ENCODE assay signal across 1 cellular context in genomic region chr20:50731930-50732690, GRCh38.
A peak's percentile ranks its signal among the peaks of the same experiment; 100 is the strongest.
TF ChIP-seq lines count a peak whose summit lies in the region.

No MANE protein-coding gene starts in this region.

TF ChIP-seq in HepG2, 621 proteins besides CTCF, POLR2A, EP300 and RAD21 (continued from another document and continues in another):
- TF ChIP-seq HIVEP1 (CRISPR knock-in tag; IDR thresholded peaks at IDR 0.05), result no peak; the same call in 1 of the 2 replicates
- no peak for TF ChIP-seq CHCHD3 (CRISPR knock-in tag; IDR thresholded peaks at IDR 0.05)
- no peak for TF ChIP-seq ZNF644 (CRISPR knock-in tag; IDR thresholded peaks at IDR 0.05; ENCODE audit: low read depth)
- TF ChIP-seq ZNF468 (CRISPR knock-in tag; IDR thresholded peaks at IDR 0.05), result no peak; the same call in 1 of the 2 replicates
- peak; percentile 8; the same call in 1 of the 2 replicates for TF ChIP-seq ELF3 (CRISPR knock-in tag; IDR thresholded peaks at IDR 0.05)
- no peak for TF ChIP-seq CREB3 (CRISPR knock-in tag; IDR thresholded peaks at IDR 0.05)
- TF ChIP-seq DZIP1 (CRISPR knock-in tag; IDR thresholded peaks at IDR 0.05), result peak; percentile 2; the same call in 1 of the 2 replicates
- TF ChIP-seq SNAPC4 (CRISPR knock-in tag; IDR thresholded peaks at IDR 0.05), result no peak
- no peak for TF ChIP-seq PAWR (CRISPR knock-in tag; IDR thresholded peaks at IDR 0.05; ENCODE audit: borderline replicate concordance)
- TF ChIP-seq ARID5B (CRISPR knock-in tag; IDR thresholded peaks at IDR 0.05), result no peak
- TF ChIP-seq ZNF33B (CRISPR knock-in tag; IDR thresholded peaks at IDR 0.05), result no peak
- no peak for TF ChIP-seq SALL2 (CRISPR knock-in tag; IDR thresholded peaks at IDR 0.05)
- no peak for TF ChIP-seq SPEN (CRISPR knock-in tag; IDR thresholded peaks at IDR 0.05; ENCODE audit: low read depth)
- no peak for TF ChIP-seq ZSCAN20 (CRISPR knock-in tag; IDR thresholded peaks at IDR 0.05; ENCODE audit: borderline replicate concordance)
- no peak for TF ChIP-seq PLRG1 (conservative IDR thresholded peaks at IDR 0.05)
- TF ChIP-seq ZHX2 (IDR thresholded peaks at IDR 0.05; ENCODE audit: low read depth), result no peak
- TF ChIP-seq ZHX2 (CRISPR knock-in tag; IDR thresholded peaks at IDR 0.05; ENCODE audit: borderline replicate concordance), result no peak
- TF ChIP-seq ZNF691 (CRISPR knock-in tag; IDR thresholded peaks at IDR 0.05; ENCODE audit: borderline replicate concordance, low read depth), result no peak
- no peak for TF ChIP-seq NFIB (CRISPR knock-in tag; IDR thresholded peaks at IDR 0.05; ENCODE audit: borderline replicate concordance)
- TF ChIP-seq BCL6 (CRISPR knock-in tag; IDR thresholded peaks at IDR 0.05), result no peak; the same call in 1 of the 2 replicates
- no peak for TF ChIP-seq SMARCC2 (IDR thresholded peaks at IDR 0.05)
- peak; percentile 55; the same call in 1 of the 2 replicates for TF ChIP-seq ZBTB25 (CRISPR knock-in tag; IDR thresholded peaks at IDR 0.05)
- no peak for TF ChIP-seq ZNF224 (CRISPR knock-in tag; IDR thresholded peaks at IDR 0.05)
- no peak for TF ChIP-seq FOXP1 (IDR thresholded peaks at IDR 0.05)
- TF ChIP-seq FOXP1 (CRISPR knock-in tag; IDR thresholded peaks at IDR 0.05), result no peak
- TF ChIP-seq GZF1 (CRISPR knock-in tag; IDR thresholded peaks at IDR 0.05), result peak; percentile 7; the same call in 1 of the 2 replicates
- TF ChIP-seq YY1 (IDR thresholded peaks at IDR 0.05; ENCODE audit: insufficient read depth, insufficient replicate concordance, low read depth, low read length), result no peak
- no peak for TF ChIP-seq DMTF1 (CRISPR knock-in tag; IDR thresholded peaks at IDR 0.05)
- TF ChIP-seq ZNF703 (CRISPR knock-in tag; IDR thresholded peaks at IDR 0.05; ENCODE audit: borderline replicate concordance), result no peak
- no peak for TF ChIP-seq ZNF225 (CRISPR knock-in tag; IDR thresholded peaks at IDR 0.05)
- no peak for TF ChIP-seq MBNL3 (CRISPR knock-in tag; conservative IDR thresholded peaks at IDR 0.05)
- TF ChIP-seq CEBPG (CRISPR knock-in tag; IDR thresholded peaks at IDR 0.05), result no peak
- no peak for TF ChIP-seq ZNF615 (CRISPR knock-in tag; IDR thresholded peaks at IDR 0.05; ENCODE audit: borderline replicate concordance)
- peak; percentile 14 for TF ChIP-seq AGO2 (optimal IDR thresholded peaks at IDR 0.05; ENCODE audit: low read depth, low read length)
- no peak for TF ChIP-seq RXRB (CRISPR knock-in tag; IDR thresholded peaks at IDR 0.05; ENCODE audit: borderline replicate concordance)
- TF ChIP-seq MTA1 (CRISPR knock-in tag; IDR thresholded peaks at IDR 0.05; ENCODE audit: borderline replicate concordance), result no peak
